In genomic region chr19:32809254-32809653, GRCh38 we compare ENCODE assay signal across 1 cellular context.
TF ChIP-seq lines count a peak whose summit lies in the region.

No MANE protein-coding gene starts in this region.

TF ChIP-seq in HEK293, 187 proteins besides CTCF, POLR2A, EP300 and RAD21 (continued from another document):
- peak; percentile 52 for TF ChIP-seq ZBTB17 (tag by site-specific recombination; IDR thresholded peaks at IDR 0.05)
